Comparison of ENCODE assay signal across 25 cellular contexts in the genomic region with DNA sequence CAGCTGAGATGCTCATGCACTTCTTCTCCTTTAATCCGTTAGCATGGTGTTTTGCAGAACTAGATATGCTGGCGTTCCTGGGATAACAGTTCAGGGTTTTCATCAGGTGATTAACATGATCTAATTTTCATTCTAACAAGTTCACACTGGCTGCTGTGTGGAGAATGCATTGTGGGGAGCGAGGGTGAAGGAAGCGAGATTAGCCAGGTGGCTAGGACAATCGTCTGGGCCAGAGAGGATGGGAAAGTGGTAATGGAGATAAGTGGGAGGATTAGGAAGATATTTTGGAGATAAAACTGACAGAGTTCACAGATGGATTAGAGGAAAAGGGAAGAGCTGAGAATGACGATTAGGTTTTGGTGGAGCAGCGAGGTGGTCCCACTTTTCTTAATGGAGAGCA.
DNase-seq lines count a peak whose midpoint lies in the region; ATAC-seq, FAIRE-seq and TF ChIP-seq lines count a peak whose summit lies in the region.
"Had no signal": no experiment of that assay in that cellular context is flagged by ENCODE, and none has a peak within 500 bp of the region (broad histone marks: within the 10 kb centered on the region; RNA-seq: fewer than 3 reads in every experiment).

No MANE protein-coding gene starts in this region.

- ATAC-seq in GM21529 (IDR thresholded peaks at IDR 0.05; ENCODE audit: unreplicated experiment) = no peak
- ATAC-seq: HepG2, K562 had no signal

- H3K9ac ChIP-seq in astrocyte (ENCODE audit: low read length) = no peak overlapping the region
- peak overlapping the region; percentile 52 for H3K9ac ChIP-seq in mucosa of stomach (ENCODE audit: low read length)

- WGBS in transverse colon (ENCODE audit: low coverage in 1 of 2), 2 donors = 82 to 84% methylated on average over 6 to 7 of the region's 7 CpGs

- H3K27me3 Mint-ChIP-seq in astrocyte (ENCODE audit: low read depth, unreplicated experiment) = peaks cover 2% of the 10 kb centered on the region

- no peak overlapping the region for H3K4me3 Mint-ChIP-seq in astrocyte (ENCODE audit: unreplicated experiment)
- H3K4me3 Mint-ChIP-seq: H9, HFFc6 had no signal

- TF ChIP-seq CTCF in astrocyte (IDR thresholded peaks at IDR 0.05; ENCODE audit: insufficient read depth, low read depth, low read length) (no peak), transverse colon (IDR thresholded peaks at IDR 0.05) (no peak)

- H4K20me1 ChIP-seq in astrocyte (ENCODE audit: insufficient read depth, low read length) = no peaks in the 10 kb centered on the region

- no peak for FAIRE-seq in astrocyte (lab: Jason Lieb, UNC)
- FAIRE-seq: GM19239, HepG2, K562 had no signal

- no peak overlapping the region for H3K4me2 ChIP-seq in astrocyte (ENCODE audit: low read length)
- H3K4me2 ChIP-seq: PC-9 had no signal

- H3K36me3 ChIP-seq in astrocyte (ENCODE audit: insufficient read depth, low read length) (no peaks in the 10 kb centered on the region), mucosa of stomach (ENCODE audit: control insufficient read depth, insufficient read depth, low read length) (no peaks in the 10 kb centered on the region), transverse colon (no peaks in the 10 kb centered on the region), H7 (replicated peaks; ENCODE audit: control insufficient read depth, insufficient read depth, low read length) (no peaks in the 10 kb centered on the region)
- H3K36me3 ChIP-seq: BE2C had no signal

- peaks cover 9% of the 10 kb centered on the region for H3K9me3 Mint-ChIP-seq in astrocyte (ENCODE audit: unreplicated experiment)
- H3K9me3 Mint-ChIP-seq: H9, HFFc6 had no signal

- H3K4me3 ChIP-seq in astrocyte (ENCODE audit: insufficient read depth, low read depth, low read length) (no peak overlapping the region), mucosa of stomach (ENCODE audit: low read length) (no peak overlapping the region), transverse colon (no peak overlapping the region), H7 (ENCODE audit: insufficient read depth, low read depth, low read length) (no peak overlapping the region)
- H3K4me3 ChIP-seq: K562, PC-9, SK-N-MC had no signal

- H3K27ac Mint-ChIP-seq in astrocyte (ENCODE audit: unreplicated experiment) = peak overlapping the region; percentile 31
- H3K27ac Mint-ChIP-seq: HFFc6 had no signal

- H3K9me3 ChIP-seq in astrocyte (ENCODE audit: insufficient read depth, low read depth, low read length) (peaks cover 3% of the 10 kb centered on the region), mucosa of stomach (ENCODE audit: control insufficient read depth, low read length) (no peaks in the 10 kb centered on the region), transverse colon (no peaks in the 10 kb centered on the region)
- H3K9me3 ChIP-seq: BE2C had no signal

- TF ChIP-seq EP300 in transverse colon (IDR thresholded peaks at IDR 0.05; ENCODE audit: low read depth) = no peak

- peaks cover 5% of the 10 kb centered on the region for H3K27me3 ChIP-seq in astrocyte (ENCODE audit: insufficient read depth, low read length)
- H3K27me3 ChIP-seq in mucosa of stomach (ENCODE audit: control insufficient read depth, insufficient read depth, low read length) = no peaks in the 10 kb centered on the region
- no peaks in the 10 kb centered on the region for H3K27me3 ChIP-seq in transverse colon
- H3K27me3 ChIP-seq in H7 (ENCODE audit: control insufficient read depth, insufficient read depth, low read length) = no peaks in the 10 kb centered on the region
- H3K27me3 ChIP-seq: BE2C had no signal

- H3K4me1 ChIP-seq in astrocyte (ENCODE audit: insufficient read depth, low read length) = no peaks in the 10 kb centered on the region
- H3K4me1 ChIP-seq in mucosa of stomach (ENCODE audit: control insufficient read depth, insufficient read depth, low read length) = peaks cover 56% of the 10 kb centered on the region
- H3K4me1 ChIP-seq in transverse colon = peaks cover 3 to 56% (median 27%) of the 10 kb centered on the region in 4 donors
- H3K4me1 ChIP-seq: BE2C had no signal

- no peak overlapping the region for H2AFZ ChIP-seq in astrocyte (ENCODE audit: low read depth, low read length)
- H2AFZ ChIP-seq: PC-9 had no signal

- H3K36me3 Mint-ChIP-seq in astrocyte (ENCODE audit: low read depth, unreplicated experiment) = peaks cover 2% of the 10 kb centered on the region

- intact Hi-C loops in transverse colon (cut with DNase I; ENCODE audit: low total_unique reads) = loop anchor here (2.0 kb wide), 1 partner anchor 21 kb away; no protein-coding TSS in a partner anchor

- H3K79me2 ChIP-seq in astrocyte (ENCODE audit: insufficient read depth, low read length) = no peaks in the 10 kb centered on the region

- DNase-seq in NCI-H524 treated with DMSO at 0.1 percent for 48 hours (lab: John Stamatoyannopoulos, UW) = peak; percentile 84
- DNase-seq in astrocyte (ENCODE audit: low read depth) = no peak
- no peak for DNase-seq in transverse colon
- no peak for DNase-seq in 8988T
- no peak for DNase-seq in H7
- DNase-seq: BE2C, EL, GF-D8, H9, HFFc6, MM.1S, NCI-H1048, NCI-H1436, NCI-H1930, NCI-H345, NCI-H526, PC-9, RPMI8226, SHP77 had no signal

- in situ Hi-C loops in transverse colon (cut with MboI; ENCODE audit: low pct_ligation_motif_present in 1 of 4, low pct_unique_long_range_greater_than_20kb in 1 of 4, low sequenced_read_pairs in 3 of 4) = no loop called here

- H3K4me1 Mint-ChIP-seq in astrocyte (ENCODE audit: low read depth, unreplicated experiment) = peaks cover 9% of the 10 kb centered on the region

- TF ChIP-seq POLR2A in transverse colon (IDR thresholded peaks at IDR 0.05) = no peak

- H3K27ac ChIP-seq in astrocyte (ENCODE audit: low read depth, low read length) (no peak overlapping the region), transverse colon (peak overlapping the region; percentile 73 to 86 (median 82))
- H3K27ac ChIP-seq: PC-9, SK-N-MC had no signal
